24 cellular contexts compared by ENCODE assay signal in genomic region chr13:110197471-110197870, GRCh38.
"Had no signal": no experiment of that assay in that cellular context is flagged by ENCODE, and none has a peak within 500 bp of the region (broad histone marks: within the 10 kb centered on the region; RNA-seq: fewer than 3 reads in every experiment).

No MANE protein-coding gene starts in this region.

- H3K4me3 Mint-ChIP-seq: activated naive CD8-positive, alpha-beta T cell; activated T-cell treated with anti-CD3 and anti-CD28 coated beads, Interleukin-2, amount 50 U/mL, for 24 hours; activated T-helper 17 cell treated with anti-CD3 and anti-CD28 coated beads, Interleukin-2, amount 50 U/mL, for 72 hours; memory B cell; naive B cell; T-helper 1 cell treated with Interleukin-12 subunit alpha and Interleukin-12 subunit beta and Interleukin-4 antibody, amounts not matched to agents 30 μg/mL and 1 μg/mL, for 36 hours; WTC11 had no signal

- H3K36me3 ChIP-seq: prostate gland had no signal

- H3K9me3 ChIP-seq: gastrocnemius medialis, heart left ventricle, prostate gland, tibial nerve had no signal

- H3K9me3 Mint-ChIP-seq: activated T-cell treated with anti-CD3 and anti-CD28 coated beads, Interleukin-2, amount 50 U/mL, for 24 hours; activated T-helper 17 cell treated with anti-CD3 and anti-CD28 coated beads, Interleukin-2, amount 50 U/mL, for 72 hours; memory B cell; T-helper 1 cell treated with Interleukin-12 subunit alpha and Interleukin-12 subunit beta and Interleukin-4 antibody, amounts not matched to agents 30 μg/mL and 1 μg/mL, for 36 hours; WTC11 had no signal

- DNase-seq: activated CD4-positive, alpha-beta T cell treated with anti-CD3 and anti-CD28 coated beads, Interleukin-2, amount 50 U/mL, for 4 hours; activated CD8-positive, alpha-beta memory T cell treated with anti-CD3 and anti-CD28 coated beads for 24 hours; activated CD8-positive, alpha-beta memory T cell treated with anti-CD3 and anti-CD28 coated beads, Interleukin-2, amount 50 U/mL, for 4 hours; activated T-cell treated with anti-CD3 and anti-CD28 coated beads, Interleukin-2, amount 50 U/mL, for 24 hours; amniotic stem cell; cerebellar nuclear complex; cortex of kidney; gastrocnemius medialis; heart left ventricle; islet precursor cell; left cardiac atrium; naive B cell; stimulated activated CD4-positive, alpha-beta T cell treated with anti-CD3 and anti-CD28 coated beads, Interleukin-4, amount 100 ng/mL, for 4 hours; stimulated activated naive CD8-positive, alpha-beta T cell treated with anti-CD3 and anti-CD28 coated beads, Interleukin-15, Interleukin-2, amounts not matched to agents 100 U/mL and 50 U/mL, for 24 hours; substantia nigra; T1000 had no signal

- H3K27me3 ChIP-seq: gastrocnemius medialis, heart left ventricle, tibial nerve had no signal

- H3K36me3 Mint-ChIP-seq: activated naive CD8-positive, alpha-beta T cell; memory B cell; naive B cell had no signal

- H3K4me1 Mint-ChIP-seq: activated T-helper 17 cell treated with anti-CD3 and anti-CD28 coated beads, Interleukin-2, amount 50 U/mL, for 72 hours; memory B cell; naive B cell; WTC11 had no signal

- H3K27ac ChIP-seq: gastrocnemius medialis, prostate gland, tibial nerve had no signal

- H3K27ac Mint-ChIP-seq: activated naive CD8-positive, alpha-beta T cell; activated T-cell treated with anti-CD3 and anti-CD28 coated beads, Interleukin-2, amount 50 U/mL, for 24 hours; activated T-helper 17 cell treated with anti-CD3 and anti-CD28 coated beads, Interleukin-2, amount 50 U/mL, for 72 hours; memory B cell; naive B cell; T-helper 1 cell treated with Interleukin-12 subunit alpha and Interleukin-12 subunit beta and Interleukin-4 antibody, amounts not matched to agents 30 μg/mL and 1 μg/mL, for 36 hours; WTC11 had no signal

- H3K4me1 ChIP-seq: gastrocnemius medialis, heart left ventricle, prostate gland had no signal

- H3K4me3 ChIP-seq: gastrocnemius medialis, heart left ventricle, prostate gland, tibial nerve had no signal

- ATAC-seq: activated T-helper 17 cell treated with anti-CD3 and anti-CD28 coated beads, Interleukin-2, amount 50 U/mL, for 72 hours; esophagus mucosa; gastrocnemius medialis; heart left ventricle; left cardiac atrium; stimulated activated naive CD8-positive, alpha-beta T cell treated with anti-CD3 and anti-CD28 coated beads, Interleukin-15, Interleukin-2, amounts not matched to agents 100 U/mL and 50 U/mL, for 24 hours; WTC11 had no signal
